In genomic region chr6:196543-196942, GRCh38 we compare ENCODE assay signal across 1 cellular context.
TF ChIP-seq lines count a peak whose summit lies in the region.

No MANE protein-coding gene starts in this region.

TF ChIP-seq in GM12891, 5 proteins besides CTCF, POLR2A, EP300 and RAD21:
- no peak for TF ChIP-seq PAX5 (IDR thresholded peaks at IDR 0.05; ENCODE audit: insufficient read depth, low read length, severe bottlenecking)
- TF ChIP-seq SPI1 (IDR thresholded peaks at IDR 0.05; ENCODE audit: low read depth, low read length): no peak
- TF ChIP-seq TAF1 (IDR thresholded peaks at IDR 0.05; ENCODE audit: low read depth, low read length): no peak
- TF ChIP-seq POLR2AphosphoS5 (IDR thresholded peaks at IDR 0.05; ENCODE audit: low read depth, low read length): no peak
- TF ChIP-seq POU2F2 (IDR thresholded peaks at IDR 0.05; ENCODE audit: low read depth, low read length): no peak
